1 cellular context compared by ENCODE assay signal in the genomic region with DNA sequence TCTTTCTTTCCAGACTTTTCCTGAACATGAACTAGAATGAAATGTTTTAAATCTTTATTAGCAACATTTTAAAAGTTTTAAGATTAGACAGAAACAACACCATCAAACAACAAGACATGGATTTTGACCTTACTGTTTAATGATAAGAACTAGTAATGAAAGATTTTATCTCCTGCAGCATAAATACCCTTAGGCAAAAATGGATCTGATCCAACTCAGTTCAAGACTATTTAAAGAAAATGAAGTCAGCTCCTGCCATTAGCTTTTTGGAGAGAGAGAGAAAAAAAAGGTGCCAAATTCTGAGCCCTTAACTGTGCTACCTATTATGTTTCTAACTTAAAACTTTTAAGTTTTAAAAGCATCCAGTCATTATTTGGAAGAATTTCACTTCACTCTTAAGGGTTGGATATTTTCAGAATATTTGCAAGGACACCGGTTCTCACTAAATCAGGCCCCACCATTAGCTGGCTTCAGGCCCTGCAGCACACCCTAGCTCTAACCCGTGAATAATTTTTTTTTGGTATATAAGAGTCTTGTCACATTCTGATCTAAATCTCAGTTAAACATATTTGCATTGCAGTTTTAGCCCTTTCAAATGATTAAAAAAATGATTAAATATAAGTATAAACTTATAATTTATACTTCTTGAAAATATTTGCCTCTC.
TF ChIP-seq lines count a peak whose summit lies in the region.

No MANE protein-coding gene starts in this region.

TF ChIP-seq in IMR-90, 13 proteins besides CTCF, POLR2A, EP300 and RAD21 (continued from another document):
- TF ChIP-seq, protein P1, sequence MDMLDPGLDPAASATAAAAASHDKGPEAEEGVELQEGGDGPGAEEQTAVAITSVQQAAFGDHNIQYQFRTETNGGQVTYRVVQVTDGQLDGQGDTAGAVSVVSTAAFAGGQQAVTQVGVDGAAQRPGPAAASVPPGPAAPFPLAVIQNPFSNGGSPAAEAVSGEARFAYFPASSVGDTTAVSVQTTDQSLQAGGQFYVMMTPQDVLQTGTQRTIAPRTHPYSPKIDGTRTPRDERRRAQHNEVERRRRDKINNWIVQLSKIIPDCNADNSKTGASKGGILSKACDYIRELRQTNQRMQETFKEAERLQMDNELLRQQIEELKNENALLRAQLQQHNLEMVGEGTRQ (IDR thresholded peaks at IDR 0.05; ENCODE audit: low read depth, low read length): no peak
- no peak for TF ChIP-seq MAZ (IDR thresholded peaks at IDR 0.05; ENCODE audit: borderline replicate concordance, low read depth, low read length)
- TF ChIP-seq NFE2L2 (IDR thresholded peaks at IDR 0.05; ENCODE audit: low read depth, low read length): no peak
